Comparison of ENCODE assay signal across 16 cellular contexts in the genomic region with DNA sequence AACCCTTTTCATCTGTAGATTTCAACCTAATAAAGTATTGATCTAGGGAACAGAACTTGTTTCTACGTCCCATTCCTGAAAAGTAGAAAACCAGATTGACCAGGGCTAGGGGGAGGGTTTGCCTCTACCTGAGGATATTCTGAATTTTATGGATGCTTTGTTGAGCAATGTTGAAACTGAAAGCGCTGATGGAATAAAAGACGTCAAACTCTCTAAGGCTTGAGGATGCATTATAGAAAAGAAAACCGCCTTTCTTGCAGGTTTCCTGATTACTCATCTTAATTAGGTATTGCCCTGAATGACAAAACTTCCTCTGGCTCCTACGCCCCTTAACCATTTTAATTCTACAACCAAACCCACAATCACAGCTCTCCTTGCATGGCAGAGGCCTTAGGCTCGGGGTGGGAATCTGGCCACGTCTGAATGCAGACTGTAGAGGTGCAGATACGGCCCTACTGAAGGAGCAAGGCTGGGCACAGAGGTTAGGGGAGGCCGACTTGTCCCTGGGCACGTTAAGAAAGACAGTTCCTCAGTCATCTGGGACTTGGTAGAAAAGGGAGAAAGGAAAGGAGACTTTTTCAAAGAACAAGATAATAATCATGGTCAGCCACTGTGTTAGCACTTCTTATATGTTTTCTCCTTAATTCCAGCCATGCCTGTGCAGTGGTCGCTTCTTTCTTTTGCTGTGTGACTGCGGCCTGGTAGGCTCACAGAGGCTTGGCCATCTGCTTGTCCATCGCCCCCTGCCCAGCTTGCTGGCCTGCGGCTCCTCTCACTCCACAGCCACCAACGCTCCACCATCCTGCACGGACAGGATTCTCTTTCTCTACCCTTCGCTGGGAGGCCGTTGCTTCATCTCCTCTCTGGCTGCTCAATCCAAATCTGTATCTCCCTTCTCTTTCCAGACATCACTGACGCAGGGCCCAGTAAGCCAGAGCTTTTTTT.
A peak's percentile ranks its signal among the peaks of the same experiment; 100 is the strongest.
DNase-seq lines count a peak whose midpoint lies in the region; ATAC-seq and TF ChIP-seq lines count a peak whose summit lies in the region.
"Had no signal": no experiment of that assay in that cellular context is flagged by ENCODE, and none has a peak within 500 bp of the region (broad histone marks: within the 10 kb centered on the region; RNA-seq: fewer than 3 reads in every experiment).

No MANE protein-coding gene starts in this region.

- H3K27me3 ChIP-seq in mammary epithelial cell (ENCODE audit: insufficient read depth, low read length) (no peaks in the 10 kb centered on the region), left lung (no peaks in the 10 kb centered on the region)
- H3K27me3 ChIP-seq: right lobe of liver had no signal

- in situ Hi-C loops in mammary epithelial cell (cut with MboI; ENCODE audit: low sequenced_read_pairs in 2 of 2), result loop anchor here in 1 of 2 donors (10.0 kb wide), 1 partner anchor 48 kb away; no protein-coding TSS in a partner anchor

- no peak for DNase-seq in mammary epithelial cell
- no peak for DNase-seq in MCF 10A (ENCODE audit: unreplicated experiment)
- DNase-seq in WTC11 (ENCODE audit: low spot score), result no peak
- no peak for DNase-seq in left lung
- no peak for DNase-seq in type B pancreatic cell (ENCODE audit: extremely low spot score, unreplicated experiment)
- DNase-seq in EL, result no peak
- no peak for DNase-seq in SKM-1 (lab: John Stamatoyannopoulos, UW; ENCODE audit: unreplicated experiment)
- DNase-seq: activated CD8-positive, alpha-beta T cell treated with anti-CD3 and anti-CD28 coated beads for 36 hours; Caco-2; glutamatergic neuron; H7; Karpas-422; natural killer cell; NCI-H526 treated with DMSO at 0.1 percent for 48 hours; right lobe of liver had no signal

- dilution Hi-C loops in mammary epithelial cell (cut with HindIII; ENCODE audit: low sequenced_read_pairs), result no loop called here

- H3K4me3 Mint-ChIP-seq in MCF 10A (ENCODE audit: unreplicated experiment) (no peak overlapping the region), WTC11 (no peak overlapping the region), type B pancreatic cell (peak overlapping the region; percentile 32)
- H3K4me3 Mint-ChIP-seq: activated CD8-positive, alpha-beta T cell treated with anti-CD3 and anti-CD28 coated beads for 36 hours; natural killer cell had no signal

- H3K4me1 ChIP-seq in mammary epithelial cell (ENCODE audit: insufficient read depth, low read length) (peaks cover 3% of the 10 kb centered on the region), left lung (peaks cover 8 to 17% of the 10 kb centered on the region in 2 donors)
- H3K4me1 ChIP-seq: Caco-2, right lobe of liver had no signal

- H3K27ac Mint-ChIP-seq in MCF 10A (ENCODE audit: low read depth, unreplicated experiment), result no peak overlapping the region
- H3K27ac Mint-ChIP-seq in WTC11, result peak overlapping the region; percentile 44; the same call in 1 of the 2 replicates
- H3K27ac Mint-ChIP-seq in type B pancreatic cell, result peak overlapping the region; percentile 81
- H3K27ac Mint-ChIP-seq: activated CD8-positive, alpha-beta T cell treated with anti-CD3 and anti-CD28 coated beads for 36 hours; natural killer cell had no signal

- H3K36me3 ChIP-seq in mammary epithelial cell (ENCODE audit: insufficient read depth, low read length) (no peaks in the 10 kb centered on the region), left lung (no peaks in the 10 kb centered on the region)
- H3K36me3 ChIP-seq: right lobe of liver had no signal

- H3K36me3 Mint-ChIP-seq in MCF 10A (ENCODE audit: insufficient read depth, unreplicated experiment), result no peaks in the 10 kb centered on the region
- peaks cover 8% of the 10 kb centered on the region for H3K36me3 Mint-ChIP-seq in WTC11
- H3K36me3 Mint-ChIP-seq in type B pancreatic cell, result peaks cover 4% of the 10 kb centered on the region
- H3K36me3 Mint-ChIP-seq: natural killer cell had no signal

- CTCF ChIA-PET in mammary epithelial cell (lab: Charles Lee; ENCODE audit: low non-redundant PET) (no interaction called here), MCF 10A (lab: Yijun Ruan, JAX) (no interaction called here), WTC11 (lab: Charles Lee) (interaction anchor here (0.6 kb wide), 1 partner anchor 25 kb away, joined by 6 read pairs; no protein-coding TSS in a partner anchor)

- no peaks in the 10 kb centered on the region for H3K9me3 ChIP-seq in mammary epithelial cell (replicated peaks; ENCODE audit: insufficient read depth, low read length)
- peaks cover 0 to 2% of the 10 kb centered on the region in 2 donors for H3K9me3 ChIP-seq in left lung

- no peaks in the 10 kb centered on the region for H4K20me1 ChIP-seq in mammary epithelial cell (ENCODE audit: insufficient read depth, low read length)

- POLR2A ChIA-PET in MCF 10A (lab: Yijun Ruan, JAX), result interaction anchor here (0.9 kb wide), 1 partner anchor 45 kb away, joined by 3 read pairs; no protein-coding TSS in a partner anchor
- POLR2A ChIA-PET in WTC11 (lab: Charles Lee), result no interaction called here

- H2AFZ ChIP-seq in mammary epithelial cell (ENCODE audit: low read depth, low read length), result peak overlapping the region; percentile 63

- ATAC-seq in WTC11, result no peak
- ATAC-seq in left lung, result peak; percentile 38
- no peak for ATAC-seq in GM19467 (IDR thresholded peaks at IDR 0.05; ENCODE audit: unreplicated experiment)
- ATAC-seq: activated CD8-positive, alpha-beta T cell treated with anti-CD3 and anti-CD28 coated beads for 36 hours; natural killer cell; right lobe of liver had no signal

- H3K4me1 Mint-ChIP-seq in MCF 10A (ENCODE audit: insufficient read depth, unreplicated experiment), result peaks cover 9% of the 10 kb centered on the region
- H3K4me1 Mint-ChIP-seq in WTC11, result peaks cover 39% of the 10 kb centered on the region
- peaks cover 48% of the 10 kb centered on the region for H3K4me1 Mint-ChIP-seq in type B pancreatic cell (ENCODE audit: unreplicated experiment)
- H3K4me1 Mint-ChIP-seq: natural killer cell had no signal

- H3K27me3 Mint-ChIP-seq in MCF 10A (ENCODE audit: insufficient read depth, unreplicated experiment) (no peaks in the 10 kb centered on the region), WTC11 (ENCODE audit: low read depth) (no peaks in the 10 kb centered on the region; the same call in 1 of the 2 replicates), type B pancreatic cell (no peaks in the 10 kb centered on the region)
- H3K27me3 Mint-ChIP-seq: activated CD8-positive, alpha-beta T cell treated with anti-CD3 and anti-CD28 coated beads for 36 hours had no signal

- H3K9me3 Mint-ChIP-seq in MCF 10A (ENCODE audit: unreplicated experiment), result no peaks in the 10 kb centered on the region
- H3K9me3 Mint-ChIP-seq in WTC11, result peaks cover 16% of the 10 kb centered on the region
- H3K9me3 Mint-ChIP-seq in type B pancreatic cell, result peaks cover 4% of the 10 kb centered on the region
- H3K9me3 Mint-ChIP-seq: activated CD8-positive, alpha-beta T cell treated with anti-CD3 and anti-CD28 coated beads for 36 hours; natural killer cell had no signal

- no peak overlapping the region for H3K9ac ChIP-seq in mammary epithelial cell (ENCODE audit: insufficient read depth, low read length)

- intact Hi-C loops in mammary epithelial cell (cut with micrococcal nuclease), result no loop called here
- intact Hi-C loops in MCF 10A (cut with micrococcal nuclease), result no loop called here
- intact Hi-C loops in left lung (cut with DNase I), result no loop called here

- no peak overlapping the region for H3K4me3 ChIP-seq in mammary epithelial cell (replicated peaks in 1 of 3; ENCODE audit: insufficient read depth in 1 of 3, low read depth in 2 of 3, low read length in 3 of 3)
- no peak overlapping the region for H3K4me3 ChIP-seq in left lung
- H3K4me3 ChIP-seq: right lobe of liver had no signal

- no peak overlapping the region for H3K4me2 ChIP-seq in mammary epithelial cell (ENCODE audit: insufficient read depth, low read depth, low read length)

- BruUV-seq in mammary epithelial cell (replicated peaks; lab: Mats Ljungman, UMichigan) (no TSS peak), MCF 10A (replicated peaks; lab: Mats Ljungman, UMichigan) (no TSS peak)

- no peaks in the 10 kb centered on the region for H3K79me2 ChIP-seq in mammary epithelial cell (ENCODE audit: insufficient read depth, low read length)

- TF ChIP-seq CTCF in mammary epithelial cell (conservative IDR thresholded peaks at IDR 0.05 in 1 of 2, IDR thresholded peaks at IDR 0.05 in 1 of 2; ENCODE audit: extremely low read depth in 1 of 2, insufficient read depth in 1 of 2, low read depth in 1 of 2, low read length in 2 of 2) (no peak), MCF 10A (IDR thresholded peaks at IDR 0.05; ENCODE audit: unreplicated experiment) (no peak), WTC11 (IDR thresholded peaks at IDR 0.05) (no peak), left lung (IDR thresholded peaks at IDR 0.05) (no peak), type B pancreatic cell (conservative IDR thresholded peaks at IDR 0.05) (no peak)

- WGBS in mammary epithelial cell (ENCODE audit: low coverage, missing lambda C conversion rate), result 76% methylated on average over 19 of the region's 19 CpGs

- H3K27ac ChIP-seq in mammary epithelial cell (ENCODE audit: insufficient read depth, low read depth, low read length) (no peak overlapping the region), left lung (peak overlapping the region in 1 of 2 donors; percentile 48)
- H3K27ac ChIP-seq: right lobe of liver had no signal

TF ChIP-seq in WTC11, 78 proteins besides CTCF, POLR2A, EP300 and RAD21 (continues in another document):
- no peak for TF ChIP-seq ZNF416 (CRISPR knock-in tag; IDR thresholded peaks at IDR 0.05)
- TF ChIP-seq GABPB1 (CRISPR knock-in tag; IDR thresholded peaks at IDR 0.05), result no peak
- no peak for TF ChIP-seq SOX15 (CRISPR knock-in tag; IDR thresholded peaks at IDR 0.05)
- no peak for TF ChIP-seq CBFB (CRISPR knock-in tag; IDR thresholded peaks at IDR 0.05; ENCODE audit: low read depth)
